ENCODE assay signal across 1 cellular context in the genomic region with DNA sequence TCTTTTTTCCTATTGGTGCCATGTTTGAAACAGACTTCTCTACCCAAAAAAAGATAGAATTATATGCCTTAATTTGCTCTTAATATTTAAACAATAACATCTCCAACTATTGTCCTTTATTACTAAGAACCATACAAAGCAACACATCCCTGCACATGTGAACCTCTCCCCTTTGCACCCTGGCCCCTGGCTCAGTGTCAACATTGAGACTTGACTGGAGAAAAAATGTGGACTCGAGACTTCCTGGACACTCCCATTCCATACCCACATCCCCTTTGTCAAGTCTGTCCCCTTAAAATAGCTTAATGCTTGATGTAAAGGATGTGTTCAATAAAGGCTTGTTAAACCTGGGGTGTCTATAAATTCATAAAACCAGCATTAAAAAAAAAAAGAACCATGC.
TF ChIP-seq lines count a peak whose summit lies in the region.

No MANE protein-coding gene starts in this region.

TF ChIP-seq in HepG2, 621 proteins besides CTCF, POLR2A, EP300 and RAD21 (continued from another document and continues in another):
- TF ChIP-seq, protein P1, sequence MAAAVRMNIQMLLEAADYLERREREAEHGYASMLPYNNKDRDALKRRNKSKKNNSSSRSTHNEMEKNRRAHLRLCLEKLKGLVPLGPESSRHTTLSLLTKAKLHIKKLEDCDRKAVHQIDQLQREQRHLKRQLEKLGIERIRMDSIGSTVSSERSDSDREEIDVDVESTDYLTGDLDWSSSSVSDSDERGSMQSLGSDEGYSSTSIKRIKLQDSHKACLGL (CRISPR knock-in tag; IDR thresholded peaks at IDR 0.05), result no peak
- TF ChIP-seq, protein P2, sequence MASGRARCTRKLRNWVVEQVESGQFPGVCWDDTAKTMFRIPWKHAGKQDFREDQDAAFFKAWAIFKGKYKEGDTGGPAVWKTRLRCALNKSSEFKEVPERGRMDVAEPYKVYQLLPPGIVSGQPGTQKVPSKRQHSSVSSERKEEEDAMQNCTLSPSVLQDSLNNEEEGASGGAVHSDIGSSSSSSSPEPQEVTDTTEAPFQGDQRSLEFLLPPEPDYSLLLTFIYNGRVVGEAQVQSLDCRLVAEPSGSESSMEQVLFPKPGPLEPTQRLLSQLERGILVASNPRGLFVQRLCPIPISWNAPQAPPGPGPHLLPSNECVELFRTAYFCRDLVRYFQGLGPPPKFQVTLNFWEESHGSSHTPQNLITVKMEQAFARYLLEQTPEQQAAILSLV (CRISPR knock-in tag; IDR thresholded peaks at IDR 0.05; ENCODE audit: borderline replicate concordance), result no peak
- no peak for TF ChIP-seq TBX3 (IDR thresholded peaks at IDR 0.05; ENCODE audit: borderline replicate concordance)
- TF ChIP-seq ZNF644 (CRISPR knock-in tag; IDR thresholded peaks at IDR 0.05; ENCODE audit: low read depth), result no peak
- TF ChIP-seq ZNF780A (CRISPR knock-in tag; IDR thresholded peaks at IDR 0.05), result no peak
- TF ChIP-seq, protein P3, sequence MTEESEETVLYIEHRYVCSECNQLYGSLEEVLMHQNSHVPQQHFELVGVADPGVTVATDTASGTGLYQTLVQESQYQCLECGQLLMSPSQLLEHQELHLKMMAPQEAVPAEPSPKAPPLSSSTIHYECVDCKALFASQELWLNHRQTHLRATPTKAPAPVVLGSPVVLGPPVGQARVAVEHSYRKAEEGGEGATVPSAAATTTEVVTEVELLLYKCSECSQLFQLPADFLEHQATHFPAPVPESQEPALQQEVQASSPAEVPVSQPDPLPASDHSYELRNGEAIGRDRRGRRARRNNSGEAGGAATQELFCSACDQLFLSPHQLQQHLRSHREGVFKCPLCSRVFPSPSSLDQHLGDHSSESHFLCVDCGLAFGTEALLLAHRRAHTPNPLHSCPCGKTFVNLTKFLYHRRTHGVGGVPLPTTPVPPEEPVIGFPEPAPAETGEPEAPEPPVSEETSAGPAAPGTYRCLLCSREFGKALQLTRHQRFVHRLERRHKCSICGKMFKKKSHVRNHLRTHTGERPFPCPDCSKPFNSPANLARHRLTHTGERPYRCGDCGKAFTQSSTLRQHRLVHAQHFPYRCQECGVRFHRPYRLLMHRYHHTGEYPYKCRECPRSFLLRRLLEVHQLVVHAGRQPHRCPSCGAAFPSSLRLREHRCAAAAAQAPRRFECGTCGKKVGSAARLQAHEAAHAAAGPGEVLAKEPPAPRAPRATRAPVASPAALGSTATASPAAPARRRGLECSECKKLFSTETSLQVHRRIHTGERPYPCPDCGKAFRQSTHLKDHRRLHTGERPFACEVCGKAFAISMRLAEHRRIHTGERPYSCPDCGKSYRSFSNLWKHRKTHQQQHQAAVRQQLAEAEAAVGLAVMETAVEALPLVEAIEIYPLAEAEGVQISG (CRISPR knock-in tag; IDR thresholded peaks at IDR 0.05), result no peak
- TF ChIP-seq POGZ (CRISPR knock-in tag; IDR thresholded peaks at IDR 0.05), result peak; percentile 91
- no peak for TF ChIP-seq ZNF619 (CRISPR knock-in tag; IDR thresholded peaks at IDR 0.05)
- TF ChIP-seq, protein P4, sequence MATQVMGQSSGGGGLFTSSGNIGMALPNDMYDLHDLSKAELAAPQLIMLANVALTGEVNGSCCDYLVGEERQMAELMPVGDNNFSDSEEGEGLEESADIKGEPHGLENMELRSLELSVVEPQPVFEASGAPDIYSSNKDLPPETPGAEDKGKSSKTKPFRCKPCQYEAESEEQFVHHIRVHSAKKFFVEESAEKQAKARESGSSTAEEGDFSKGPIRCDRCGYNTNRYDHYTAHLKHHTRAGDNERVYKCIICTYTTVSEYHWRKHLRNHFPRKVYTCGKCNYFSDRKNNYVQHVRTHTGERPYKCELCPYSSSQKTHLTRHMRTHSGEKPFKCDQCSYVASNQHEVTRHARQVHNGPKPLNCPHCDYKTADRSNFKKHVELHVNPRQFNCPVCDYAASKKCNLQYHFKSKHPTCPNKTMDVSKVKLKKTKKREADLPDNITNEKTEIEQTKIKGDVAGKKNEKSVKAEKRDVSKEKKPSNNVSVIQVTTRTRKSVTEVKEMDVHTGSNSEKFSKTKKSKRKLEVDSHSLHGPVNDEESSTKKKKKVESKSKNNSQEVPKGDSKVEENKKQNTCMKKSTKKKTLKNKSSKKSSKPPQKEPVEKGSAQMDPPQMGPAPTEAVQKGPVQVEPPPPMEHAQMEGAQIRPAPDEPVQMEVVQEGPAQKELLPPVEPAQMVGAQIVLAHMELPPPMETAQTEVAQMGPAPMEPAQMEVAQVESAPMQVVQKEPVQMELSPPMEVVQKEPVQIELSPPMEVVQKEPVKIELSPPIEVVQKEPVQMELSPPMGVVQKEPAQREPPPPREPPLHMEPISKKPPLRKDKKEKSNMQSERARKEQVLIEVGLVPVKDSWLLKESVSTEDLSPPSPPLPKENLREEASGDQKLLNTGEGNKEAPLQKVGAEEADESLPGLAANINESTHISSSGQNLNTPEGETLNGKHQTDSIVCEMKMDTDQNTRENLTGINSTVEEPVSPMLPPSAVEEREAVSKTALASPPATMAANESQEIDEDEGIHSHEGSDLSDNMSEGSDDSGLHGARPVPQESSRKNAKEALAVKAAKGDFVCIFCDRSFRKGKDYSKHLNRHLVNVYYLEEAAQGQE (IDR thresholded peaks at IDR 0.05; ENCODE audit: borderline replicate concordance in 1 of 2, low read depth in 1 of 2, low read length in 2 of 2), result no peak
- TF ChIP-seq RBM39 (IDR thresholded peaks at IDR 0.05; ENCODE audit: low read depth, low read length, poor library complexity, severe bottlenecking), result no peak
- no peak for TF ChIP-seq DMAP1 (CRISPR knock-in tag; IDR thresholded peaks at IDR 0.05)
- no peak for TF ChIP-seq ZSCAN22 (CRISPR knock-in tag; IDR thresholded peaks at IDR 0.05)
- no peak for TF ChIP-seq HIVEP1 (CRISPR knock-in tag; IDR thresholded peaks at IDR 0.05)
- TF ChIP-seq, protein P5, sequence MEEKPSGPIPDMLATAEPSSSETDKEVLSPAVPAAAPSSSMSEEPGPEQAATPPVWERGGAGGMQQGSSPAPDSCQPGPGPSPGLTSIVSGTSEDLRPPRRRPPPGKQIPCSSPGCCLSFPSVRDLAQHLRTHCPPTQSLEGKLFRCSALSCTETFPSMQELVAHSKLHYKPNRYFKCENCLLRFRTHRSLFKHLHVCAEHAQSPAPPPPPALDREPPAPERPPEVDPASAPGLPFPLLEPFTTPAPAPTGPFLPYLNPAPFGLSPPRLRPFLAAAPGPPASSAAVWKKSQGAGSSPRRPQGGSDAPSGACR (CRISPR knock-in tag; IDR thresholded peaks at IDR 0.05), result no peak
- no peak for TF ChIP-seq NCOA5 (CRISPR knock-in tag; IDR thresholded peaks at IDR 0.05)
- TF ChIP-seq, protein P6, sequence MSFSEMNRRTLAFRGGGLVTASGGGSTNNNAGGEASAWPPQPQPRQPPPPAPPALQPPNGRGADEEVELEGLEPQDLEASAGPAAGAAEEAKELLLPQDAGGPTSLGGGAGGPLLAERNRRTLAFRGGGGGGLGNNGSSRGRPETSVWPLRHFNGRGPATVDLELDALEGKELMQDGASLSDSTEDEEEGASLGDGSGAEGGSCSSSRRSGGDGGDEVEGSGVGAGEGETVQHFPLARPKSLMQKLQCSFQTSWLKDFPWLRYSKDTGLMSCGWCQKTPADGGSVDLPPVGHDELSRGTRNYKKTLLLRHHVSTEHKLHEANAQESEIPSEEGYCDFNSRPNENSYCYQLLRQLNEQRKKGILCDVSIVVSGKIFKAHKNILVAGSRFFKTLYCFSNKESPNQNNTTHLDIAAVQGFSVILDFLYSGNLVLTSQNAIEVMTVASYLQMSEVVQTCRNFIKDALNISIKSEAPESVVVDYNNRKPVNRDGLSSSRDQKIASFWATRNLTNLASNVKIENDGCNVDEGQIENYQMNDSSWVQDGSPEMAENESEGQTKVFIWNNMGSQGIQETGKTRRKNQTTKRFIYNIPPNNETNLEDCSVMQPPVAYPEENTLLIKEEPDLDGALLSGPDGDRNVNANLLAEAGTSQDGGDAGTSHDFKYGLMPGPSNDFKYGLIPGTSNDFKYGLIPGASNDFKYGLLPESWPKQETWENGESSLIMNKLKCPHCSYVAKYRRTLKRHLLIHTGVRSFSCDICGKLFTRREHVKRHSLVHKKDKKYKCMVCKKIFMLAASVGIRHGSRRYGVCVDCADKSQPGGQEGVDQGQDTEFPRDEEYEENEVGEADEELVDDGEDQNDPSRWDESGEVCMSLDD (CRISPR knock-in tag; IDR thresholded peaks at IDR 0.05; ENCODE audit: borderline replicate concordance), result no peak
- TF ChIP-seq, protein P7, sequence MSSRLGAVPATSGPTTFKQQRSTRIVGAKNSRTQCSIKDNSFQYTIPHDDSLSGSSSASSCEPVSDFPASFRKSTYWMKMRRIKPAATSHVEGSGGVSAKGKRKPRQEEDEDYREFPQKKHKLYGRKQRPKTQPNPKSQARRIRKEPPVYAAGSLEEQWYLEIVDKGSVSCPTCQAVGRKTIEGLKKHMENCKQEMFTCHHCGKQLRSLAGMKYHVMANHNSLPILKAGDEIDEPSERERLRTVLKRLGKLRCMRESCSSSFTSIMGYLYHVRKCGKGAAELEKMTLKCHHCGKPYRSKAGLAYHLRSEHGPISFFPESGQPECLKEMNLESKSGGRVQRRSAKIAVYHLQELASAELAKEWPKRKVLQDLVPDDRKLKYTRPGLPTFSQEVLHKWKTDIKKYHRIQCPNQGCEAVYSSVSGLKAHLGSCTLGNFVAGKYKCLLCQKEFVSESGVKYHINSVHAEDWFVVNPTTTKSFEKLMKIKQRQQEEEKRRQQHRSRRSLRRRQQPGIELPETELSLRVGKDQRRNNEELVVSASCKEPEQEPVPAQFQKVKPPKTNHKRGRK (CRISPR knock-in tag; IDR thresholded peaks at IDR 0.05), result no peak
- TF ChIP-seq, protein P8, sequence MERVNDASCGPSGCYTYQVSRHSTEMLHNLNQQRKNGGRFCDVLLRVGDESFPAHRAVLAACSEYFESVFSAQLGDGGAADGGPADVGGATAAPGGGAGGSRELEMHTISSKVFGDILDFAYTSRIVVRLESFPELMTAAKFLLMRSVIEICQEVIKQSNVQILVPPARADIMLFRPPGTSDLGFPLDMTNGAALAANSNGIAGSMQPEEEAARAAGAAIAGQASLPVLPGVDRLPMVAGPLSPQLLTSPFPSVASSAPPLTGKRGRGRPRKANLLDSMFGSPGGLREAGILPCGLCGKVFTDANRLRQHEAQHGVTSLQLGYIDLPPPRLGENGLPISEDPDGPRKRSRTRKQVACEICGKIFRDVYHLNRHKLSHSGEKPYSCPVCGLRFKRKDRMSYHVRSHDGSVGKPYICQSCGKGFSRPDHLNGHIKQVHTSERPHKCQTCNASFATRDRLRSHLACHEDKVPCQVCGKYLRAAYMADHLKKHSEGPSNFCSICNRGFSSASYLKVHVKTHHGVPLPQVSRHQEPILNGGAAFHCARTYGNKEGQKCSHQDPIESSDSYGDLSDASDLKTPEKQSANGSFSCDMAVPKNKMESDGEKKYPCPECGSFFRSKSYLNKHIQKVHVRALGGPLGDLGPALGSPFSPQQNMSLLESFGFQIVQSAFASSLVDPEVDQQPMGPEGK (CRISPR knock-in tag; IDR thresholded peaks at IDR 0.05), result no peak
- no peak for TF ChIP-seq SRSF4 (IDR thresholded peaks at IDR 0.05; ENCODE audit: low read depth, low read length, poor library complexity, severe bottlenecking)
- TF ChIP-seq ZNF225 (CRISPR knock-in tag; IDR thresholded peaks at IDR 0.05), result no peak
- TF ChIP-seq GFI1 (CRISPR knock-in tag; IDR thresholded peaks at IDR 0.05; ENCODE audit: borderline replicate concordance), result no peak
- no peak for TF ChIP-seq ZNF383 (CRISPR knock-in tag; IDR thresholded peaks at IDR 0.05; ENCODE audit: borderline replicate concordance)
- TF ChIP-seq ZNF256 (CRISPR knock-in tag; conservative IDR thresholded peaks at IDR 0.05), result no peak
- no peak for TF ChIP-seq ZNF879 (CRISPR knock-in tag; IDR thresholded peaks at IDR 0.05)
- no peak for TF ChIP-seq MZF1 (CRISPR knock-in tag; IDR thresholded peaks at IDR 0.05; ENCODE audit: borderline replicate concordance)
- TF ChIP-seq LCORL (IDR thresholded peaks at IDR 0.05), result no peak
- no peak for TF ChIP-seq LCORL (CRISPR knock-in tag; IDR thresholded peaks at IDR 0.05)
- no peak for TF ChIP-seq NCOA1 (CRISPR knock-in tag; IDR thresholded peaks at IDR 0.05)
- no peak for TF ChIP-seq HOXA3 (CRISPR knock-in tag; IDR thresholded peaks at IDR 0.05)
- 0 out of 2 replicates have a peak, but pooled peaks have one; percentile 20 for TF ChIP-seq SAP130 (CRISPR knock-in tag; IDR thresholded peaks at IDR 0.05; ENCODE audit: low read depth)
- TF ChIP-seq ZNF382 (CRISPR knock-in tag; IDR thresholded peaks at IDR 0.05; ENCODE audit: borderline replicate concordance), result no peak
- TF ChIP-seq, protein P9, sequence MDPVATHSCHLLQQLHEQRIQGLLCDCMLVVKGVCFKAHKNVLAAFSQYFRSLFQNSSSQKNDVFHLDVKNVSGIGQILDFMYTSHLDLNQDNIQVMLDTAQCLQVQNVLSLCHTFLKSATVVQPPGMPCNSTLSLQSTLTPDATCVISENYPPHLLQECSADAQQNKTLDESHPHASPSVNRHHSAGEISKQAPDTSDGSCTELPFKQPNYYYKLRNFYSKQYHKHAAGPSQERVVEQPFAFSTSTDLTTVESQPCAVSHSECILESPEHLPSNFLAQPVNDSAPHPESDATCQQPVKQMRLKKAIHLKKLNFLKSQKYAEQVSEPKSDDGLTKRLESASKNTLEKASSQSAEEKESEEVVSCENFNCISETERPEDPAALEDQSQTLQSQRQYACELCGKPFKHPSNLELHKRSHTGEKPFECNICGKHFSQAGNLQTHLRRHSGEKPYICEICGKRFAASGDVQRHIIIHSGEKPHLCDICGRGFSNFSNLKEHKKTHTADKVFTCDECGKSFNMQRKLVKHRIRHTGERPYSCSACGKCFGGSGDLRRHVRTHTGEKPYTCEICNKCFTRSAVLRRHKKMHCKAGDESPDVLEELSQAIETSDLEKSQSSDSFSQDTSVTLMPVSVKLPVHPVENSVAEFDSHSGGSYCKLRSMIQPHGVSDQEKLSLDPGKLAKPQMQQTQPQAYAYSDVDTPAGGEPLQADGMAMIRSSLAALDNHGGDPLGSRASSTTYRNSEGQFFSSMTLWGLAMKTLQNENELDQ (CRISPR knock-in tag; IDR thresholded peaks at IDR 0.05; ENCODE audit: borderline replicate concordance), result no peak
- TF ChIP-seq ZNF224 (CRISPR knock-in tag; IDR thresholded peaks at IDR 0.05), result no peak
- no peak for TF ChIP-seq CC2D1A (CRISPR knock-in tag; IDR thresholded peaks at IDR 0.05)
- TF ChIP-seq ZFP36 (IDR thresholded peaks at IDR 0.05; ENCODE audit: borderline replicate concordance, low read depth, low read length, partially characterized antibody), result no peak
- no peak for TF ChIP-seq ZNF121 (CRISPR knock-in tag; IDR thresholded peaks at IDR 0.05)
- no peak for TF ChIP-seq ONECUT2 (CRISPR knock-in tag; IDR thresholded peaks at IDR 0.05)
- TF ChIP-seq, protein P10, sequence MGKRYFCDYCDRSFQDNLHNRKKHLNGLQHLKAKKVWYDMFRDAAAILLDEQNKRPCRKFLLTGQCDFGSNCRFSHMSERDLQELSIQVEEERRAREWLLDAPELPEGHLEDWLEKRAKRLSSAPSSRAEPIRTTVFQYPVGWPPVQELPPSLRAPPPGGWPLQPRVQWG (CRISPR knock-in tag; IDR thresholded peaks at IDR 0.05; ENCODE audit: borderline replicate concordance, low read depth), result no peak
- no peak for TF ChIP-seq ZNF775 (CRISPR knock-in tag; IDR thresholded peaks at IDR 0.05; ENCODE audit: borderline replicate concordance)
- TF ChIP-seq TSC22D2 (CRISPR knock-in tag; IDR thresholded peaks at IDR 0.05; ENCODE audit: borderline replicate concordance), result no peak
- TF ChIP-seq NR2F2 (IDR thresholded peaks at IDR 0.05; ENCODE audit: borderline replicate concordance, low read depth), result no peak
- no peak for TF ChIP-seq U2AF1 (optimal IDR thresholded peaks at IDR 0.05; ENCODE audit: low read depth, low read length)
- no peak for TF ChIP-seq ZNF598 (CRISPR knock-in tag; IDR thresholded peaks at IDR 0.05; ENCODE audit: borderline replicate concordance)
- TF ChIP-seq GPN1 (CRISPR knock-in tag; IDR thresholded peaks at IDR 0.05; ENCODE audit: borderline replicate concordance), result no peak
- no peak for TF ChIP-seq TBP (CRISPR knock-in tag; IDR thresholded peaks at IDR 0.05)
- no peak for TF ChIP-seq CENPT (CRISPR knock-in tag; IDR thresholded peaks at IDR 0.05; ENCODE audit: low read depth)
- no peak for TF ChIP-seq SRSF9 (IDR thresholded peaks at IDR 0.05; ENCODE audit: borderline replicate concordance, insufficient read depth, low read depth, low read length, poor library complexity, severe bottlenecking)
- no peak for TF ChIP-seq ZNF331 (CRISPR knock-in tag; IDR thresholded peaks at IDR 0.05)
- no peak for TF ChIP-seq ZNF343 (CRISPR knock-in tag; IDR thresholded peaks at IDR 0.05)
